ENCODE assay signal across 1 cellular context in the genomic region with DNA sequence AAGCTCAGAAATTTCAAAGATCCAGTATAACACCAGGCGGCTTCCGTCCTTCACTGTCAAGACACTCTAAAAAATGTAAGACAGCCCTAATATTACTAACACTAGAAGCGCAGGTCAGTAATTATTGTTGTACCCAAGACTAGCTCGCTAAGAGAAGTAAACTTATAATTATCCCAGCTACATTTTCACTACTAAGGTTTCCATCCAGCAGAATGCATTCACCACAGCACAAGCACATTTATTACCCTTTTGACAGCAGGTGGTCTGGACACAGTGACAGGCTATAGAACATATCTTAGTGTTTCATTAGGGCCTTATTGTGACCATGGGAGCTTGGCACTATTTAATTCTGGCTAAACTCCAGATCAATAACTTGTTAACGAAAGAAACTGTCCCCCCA.
TF ChIP-seq lines count a peak whose summit lies in the region.

No MANE protein-coding gene starts in this region.

TF ChIP-seq in A549, 52 proteins besides CTCF, POLR2A, EP300 and RAD21 (continued from another document):
- TF ChIP-seq, protein P1, sequence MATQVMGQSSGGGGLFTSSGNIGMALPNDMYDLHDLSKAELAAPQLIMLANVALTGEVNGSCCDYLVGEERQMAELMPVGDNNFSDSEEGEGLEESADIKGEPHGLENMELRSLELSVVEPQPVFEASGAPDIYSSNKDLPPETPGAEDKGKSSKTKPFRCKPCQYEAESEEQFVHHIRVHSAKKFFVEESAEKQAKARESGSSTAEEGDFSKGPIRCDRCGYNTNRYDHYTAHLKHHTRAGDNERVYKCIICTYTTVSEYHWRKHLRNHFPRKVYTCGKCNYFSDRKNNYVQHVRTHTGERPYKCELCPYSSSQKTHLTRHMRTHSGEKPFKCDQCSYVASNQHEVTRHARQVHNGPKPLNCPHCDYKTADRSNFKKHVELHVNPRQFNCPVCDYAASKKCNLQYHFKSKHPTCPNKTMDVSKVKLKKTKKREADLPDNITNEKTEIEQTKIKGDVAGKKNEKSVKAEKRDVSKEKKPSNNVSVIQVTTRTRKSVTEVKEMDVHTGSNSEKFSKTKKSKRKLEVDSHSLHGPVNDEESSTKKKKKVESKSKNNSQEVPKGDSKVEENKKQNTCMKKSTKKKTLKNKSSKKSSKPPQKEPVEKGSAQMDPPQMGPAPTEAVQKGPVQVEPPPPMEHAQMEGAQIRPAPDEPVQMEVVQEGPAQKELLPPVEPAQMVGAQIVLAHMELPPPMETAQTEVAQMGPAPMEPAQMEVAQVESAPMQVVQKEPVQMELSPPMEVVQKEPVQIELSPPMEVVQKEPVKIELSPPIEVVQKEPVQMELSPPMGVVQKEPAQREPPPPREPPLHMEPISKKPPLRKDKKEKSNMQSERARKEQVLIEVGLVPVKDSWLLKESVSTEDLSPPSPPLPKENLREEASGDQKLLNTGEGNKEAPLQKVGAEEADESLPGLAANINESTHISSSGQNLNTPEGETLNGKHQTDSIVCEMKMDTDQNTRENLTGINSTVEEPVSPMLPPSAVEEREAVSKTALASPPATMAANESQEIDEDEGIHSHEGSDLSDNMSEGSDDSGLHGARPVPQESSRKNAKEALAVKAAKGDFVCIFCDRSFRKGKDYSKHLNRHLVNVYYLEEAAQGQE (IDR thresholded peaks at IDR 0.05): no peak
- TF ChIP-seq HOXA7 (CRISPR knock-in tag; IDR thresholded peaks at IDR 0.05) (no peak), HOXB5 (CRISPR knock-in tag; IDR thresholded peaks at IDR 0.05) (no peak), FOSL2 (IDR thresholded peaks at IDR 0.05) (no peak), FOSL2 (CRISPR knock-in tag; IDR thresholded peaks at IDR 0.05) (no peak), KDM5A (IDR thresholded peaks at IDR 0.05) (no peak), KDM1A (IDR thresholded peaks at IDR 0.05; ENCODE audit: low read depth) (no peak)
- TF ChIP-seq, protein P2, sequence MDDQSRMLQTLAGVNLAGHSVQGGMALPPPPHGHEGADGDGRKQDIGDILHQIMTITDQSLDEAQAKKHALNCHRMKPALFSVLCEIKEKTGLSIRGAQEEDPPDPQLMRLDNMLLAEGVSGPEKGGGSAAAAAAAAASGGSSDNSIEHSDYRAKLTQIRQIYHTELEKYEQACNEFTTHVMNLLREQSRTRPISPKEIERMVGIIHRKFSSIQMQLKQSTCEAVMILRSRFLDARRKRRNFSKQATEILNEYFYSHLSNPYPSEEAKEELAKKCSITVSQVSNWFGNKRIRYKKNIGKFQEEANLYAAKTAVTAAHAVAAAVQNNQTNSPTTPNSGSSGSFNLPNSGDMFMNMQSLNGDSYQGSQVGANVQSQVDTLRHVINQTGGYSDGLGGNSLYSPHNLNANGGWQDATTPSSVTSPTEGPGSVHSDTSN (IDR thresholded peaks at IDR 0.05): no peak
